ENCODE assay signal across 2 cellular contexts in genomic region chr12:48787791-48788521, GRCh38.
TF ChIP-seq lines count a peak whose summit lies in the region.

No MANE protein-coding gene starts in this region.

TF ChIP-seq in A549, 52 proteins besides CTCF, POLR2A, EP300 and RAD21 (continued from another document):
- TF ChIP-seq KDM1A (IDR thresholded peaks at IDR 0.05; ENCODE audit: low read depth) (no peak), E2F6 (IDR thresholded peaks at IDR 0.05; ENCODE audit: borderline replicate concordance, low read depth) (no peak), CHD2 (IDR thresholded peaks at IDR 0.05; ENCODE audit: low read length, partially characterized antibody) (no peak), SMC3 (IDR thresholded peaks at IDR 0.05) (no peak), CHD4 (IDR thresholded peaks at IDR 0.05; ENCODE audit: borderline replicate concordance) (no peak), MAZ (IDR thresholded peaks at IDR 0.05; ENCODE audit: borderline replicate concordance, low read depth, low read length) (no peak)

TF ChIP-seq in endothelial cell of umbilical vein, 7 proteins besides CTCF, POLR2A, EP300 and RAD21 (continued from another document):
- TF ChIP-seq FOS (IDR thresholded peaks at IDR 0.05; ENCODE audit: borderline replicate concordance, insufficient read depth, low read length) (no peak), GATA2 (IDR thresholded peaks at IDR 0.05; ENCODE audit: insufficient read depth, insufficient read length, low read depth, low read length) (no peak)
